In genomic region chr6:89412071-89413005, GRCh38 we compare ENCODE assay signal across 8 cellular contexts. TPM values are rescaled to one million over a fixed set of nuclear protein-coding genes. Genes with fewer than 3 reads are reported as not detected.
DNase-seq lines count a peak whose midpoint lies in the region; ATAC-seq and TF ChIP-seq lines count a peak whose summit lies in the region.

Gene RRAGD, minus strand, starts transcription at chr6:89412273. Its CDS starts 280 bp downstream, at chr6:89411993.

- no peak for TF ChIP-seq EP300 in upper lobe of left lung (IDR thresholded peaks at IDR 0.05)

- CTCF ChIA-PET in Panc1 (lab: Charles Lee): interaction anchor here (0.6 kb wide), 1 partner anchor 224 kb away, joined by 4 read pairs; no protein-coding TSS in a partner anchor

- WGBS in upper lobe of left lung, 2 donors: 1 to 2% methylated on average over 11 to 14 of the region's 85 CpGs

- ATAC-seq in GM21367 (IDR thresholded peaks at IDR 0.05; ENCODE audit: unreplicated experiment): peak; percentile 65
- ATAC-seq in Panc1: peak; percentile 86
- peak; percentile 74 for ATAC-seq in omental fat pad (ENCODE audit: low FRiP score)
- ATAC-seq in upper lobe of left lung (ENCODE audit: low FRiP score in 2 of 2): peak; percentile 88 to 89

- DNase-seq in Caki2 (ENCODE audit: low read depth): peak; percentile 47
- DNase-seq in Panc1 (ENCODE audit: low read depth, low spot score): no peak
- peak; percentile 3 for DNase-seq in activated gamma-delta T cell treated with anti-CD3 and anti-CD28 coated beads, Interleukin-2, amount 50 U/mL, for 16 hours (ENCODE audit: low read depth)
- peak; percentile 82 for DNase-seq in globus pallidus (ENCODE audit: low spot score)
- no peak for DNase-seq in omental fat pad (ENCODE audit: low spot score)
- DNase-seq in upper lobe of left lung: peak; percentile 92 to 95

- H3K27ac ChIP-seq in HUES48 (ENCODE audit: low read depth, low read length) (peak within 1 kb of the TSS; percentile 71), Panc1 (ENCODE audit: low read length) (peak within 1 kb of the TSS; percentile 7; the same call in 1 of the 2 replicates), upper lobe of left lung (peak within 1 kb of the TSS; percentile 64 to 86 (median 78))

- in situ Hi-C loops in Caki2 (cut with HindIII; ENCODE audit: low pct_unique_long_range_greater_than_20kb, low sequenced_read_pairs) (no loop called here), Panc1 (cut with HindIII; ENCODE audit: low pct_unique_long_range_greater_than_20kb, low sequenced_read_pairs) (no loop called here)

- intact Hi-C loops in Panc1 (cut with micrococcal nuclease; ENCODE audit: unreplicated experiment): no loop called here

- POLR2A ChIA-PET in Panc1 (lab: Charles Lee): interaction anchor here (0.6 kb wide), 2 partner anchors 61 to 153 kb away, joined by 6 to 10 read pairs; no protein-coding TSS in a partner anchor

- no TSS peak for BruUV-seq in Panc1 (replicated peaks; lab: Mats Ljungman, UMichigan)

- H3K4me3 ChIP-seq in HUES48 (ENCODE audit: low read depth, low read length) (peak within 1 kb of the TSS; percentile 88), Panc1 (ENCODE audit: low read depth in 2 of 2, low read length in 2 of 2) (peak within 1 kb of the TSS; percentile 50 to 56), upper lobe of left lung (peak within 1 kb of the TSS; percentile 60 to 83 (median 74))

- H3K4me1 ChIP-seq in HUES48 (ENCODE audit: control insufficient read depth, insufficient read depth, low read length) (peaks cover 35% of the 10 kb centered on the region), Panc1 (ENCODE audit: control insufficient read depth, insufficient read depth, low read length) (peaks cover 7% of the 10 kb centered on the region), upper lobe of left lung (peaks cover 11 to 21% (median 17%) of the 10 kb centered on the region in 4 donors)

- H3K36me3 ChIP-seq in HUES48 (ENCODE audit: control insufficient read depth, insufficient read depth, low read length) (no peaks in the 10 kb centered on the region), Panc1 (ENCODE audit: control insufficient read depth, insufficient read depth, low read length) (no peaks in the 10 kb centered on the region), upper lobe of left lung (no peaks in the 10 kb centered on the region)

- peak in 3 of 4 donors; percentile 51 to 71 (median 57) for TF ChIP-seq POLR2A in upper lobe of left lung (IDR thresholded peaks at IDR 0.05)

- peak within 1 kb of the TSS; percentile 17 for H3K9ac ChIP-seq in HUES48 (ENCODE audit: low read depth, low read length)

- no peaks in the 10 kb centered on the region for H3K9me3 ChIP-seq in HUES48 (ENCODE audit: control insufficient read depth, insufficient read depth, low read length)
- H3K9me3 ChIP-seq in Panc1 (ENCODE audit: control insufficient read depth, insufficient read depth, low read depth, low read length): no peaks in the 10 kb centered on the region
- H3K9me3 ChIP-seq in upper lobe of left lung: no peaks in the 10 kb centered on the region

- H3K27me3 ChIP-seq in HUES48 (ENCODE audit: control insufficient read depth, insufficient read depth, low read length) (peaks cover 39% of the 10 kb centered on the region), Panc1 (ENCODE audit: control insufficient read depth, insufficient read depth, low read length) (no peaks in the 10 kb centered on the region; the same call in 1 of the 2 replicates), upper lobe of left lung (no peaks in the 10 kb centered on the region)

- TF ChIP-seq CTCF in Panc1 (IDR thresholded peaks at IDR 0.05) (no peak), omental fat pad (IDR thresholded peaks at IDR 0.05) (no peak), upper lobe of left lung (IDR thresholded peaks at IDR 0.05) (no peak)

RNA-seq across cellular contexts. Expression of gene RRAGD, which starts in this region (rescaled TPM):
- 6.5 and 8.3 TPM in 2 replicates for total RNA-seq in Caki2 (2014; rRNA removed; shearing (Covaris generic); ENCODE audit: low replicate concordance)
- total RNA-seq in Panc1 (2021; ENCODE audit: unreplicated experiment): 27.8 TPM
- polyA plus RNA-seq in Panc1 (2012; ENCODE audit: insufficient read length): 10.4 TPM
- total RNA-seq in omental fat pad: 10 to 100 TPM; 11.8 to 41.8 (median 16.5) TPM
- total RNA-seq in upper lobe of left lung: 10 to 100 TPM; 17.5 to 62.7 (median 29.7) TPM

Comparison
In these comparisons a context has a peak if more than half of its experiments do, and no peak if none do; other contexts are left out.
1. DNase-seq: peak in Caki2 (single experiment), activated gamma-delta T cell treated with anti-CD3 and anti-CD28 coated beads, Interleukin-2, amount 50 U/mL, for 16 hours (single experiment), globus pallidus (single experiment) and upper lobe of left lung (2 of 2); none in Panc1 (single experiment) and omental fat pad (single experiment).
2. H3K27ac ChIP-seq: peak in every context shown above with its lines; median percentile 78 in upper lobe of left lung; 71 in HUES48; 7 in Panc1.
3. Peak in every context shown above with its lines, with median percentiles within 50 percentile points of each other: ATAC-seq and H3K4me3 ChIP-seq.